Comparison of ENCODE assay signal across 1 cellular context in the genomic region with DNA sequence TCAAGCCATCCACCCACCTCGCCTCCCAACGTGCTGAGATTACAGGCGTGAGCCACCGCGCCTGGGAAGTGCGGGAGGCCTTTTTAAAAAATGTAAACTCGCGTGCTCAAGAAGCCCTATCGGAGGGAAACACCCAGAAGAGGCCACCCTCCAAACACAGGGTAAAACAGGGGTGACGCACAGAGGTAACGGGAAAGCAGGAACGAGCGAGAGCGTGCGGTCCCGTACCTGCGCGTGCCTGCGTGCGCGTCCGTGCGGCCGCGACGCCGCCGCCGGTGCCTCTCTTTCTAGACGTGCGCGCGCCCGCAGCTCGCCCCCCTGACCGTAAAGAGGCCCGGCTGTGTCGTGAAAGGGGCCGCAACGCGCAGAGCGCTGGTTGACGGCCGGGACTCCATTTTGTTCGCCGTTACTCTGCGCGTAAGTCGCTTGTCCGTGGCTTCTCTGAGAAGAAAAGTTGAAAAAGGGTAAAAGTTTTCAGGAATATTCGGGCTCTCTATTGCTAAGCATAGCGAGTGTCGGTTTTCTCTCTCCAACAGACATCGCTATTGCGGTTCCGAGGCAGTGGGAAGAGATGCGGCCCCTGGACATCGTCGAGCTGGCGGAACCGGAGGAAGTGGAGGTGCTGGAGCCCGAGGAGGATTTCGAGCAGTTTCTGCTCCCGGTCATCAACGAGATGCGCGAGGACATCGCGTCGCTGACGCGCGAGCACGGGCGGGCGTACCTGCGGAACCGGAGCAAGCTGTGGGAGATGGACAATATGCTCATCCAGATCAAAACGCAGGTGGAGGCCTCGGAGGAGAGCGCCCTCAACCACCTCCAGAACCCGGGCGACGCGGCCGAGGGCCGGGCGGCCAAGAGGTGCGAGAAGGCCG.
TF ChIP-seq lines count a peak whose summit lies in the region.

A gene (plus strand): TSS at position 394 of the 872 bp plus-strand sequence. CDS start 178 bp downstream, at position 572.

TF ChIP-seq in HepG2, 621 proteins besides CTCF, POLR2A, EP300 and RAD21 (continued from another document and continues in another):
- TF ChIP-seq ESRRA (CRISPR knock-in tag; IDR thresholded peaks at IDR 0.05; ENCODE audit: low read depth): peak; percentile 58; the same call in 1 of the 2 replicates
- no peak for TF ChIP-seq TBL1XR1 (IDR thresholded peaks at IDR 0.05; ENCODE audit: borderline replicate concordance, low read length, partially characterized antibody)
- TF ChIP-seq, protein P1, sequence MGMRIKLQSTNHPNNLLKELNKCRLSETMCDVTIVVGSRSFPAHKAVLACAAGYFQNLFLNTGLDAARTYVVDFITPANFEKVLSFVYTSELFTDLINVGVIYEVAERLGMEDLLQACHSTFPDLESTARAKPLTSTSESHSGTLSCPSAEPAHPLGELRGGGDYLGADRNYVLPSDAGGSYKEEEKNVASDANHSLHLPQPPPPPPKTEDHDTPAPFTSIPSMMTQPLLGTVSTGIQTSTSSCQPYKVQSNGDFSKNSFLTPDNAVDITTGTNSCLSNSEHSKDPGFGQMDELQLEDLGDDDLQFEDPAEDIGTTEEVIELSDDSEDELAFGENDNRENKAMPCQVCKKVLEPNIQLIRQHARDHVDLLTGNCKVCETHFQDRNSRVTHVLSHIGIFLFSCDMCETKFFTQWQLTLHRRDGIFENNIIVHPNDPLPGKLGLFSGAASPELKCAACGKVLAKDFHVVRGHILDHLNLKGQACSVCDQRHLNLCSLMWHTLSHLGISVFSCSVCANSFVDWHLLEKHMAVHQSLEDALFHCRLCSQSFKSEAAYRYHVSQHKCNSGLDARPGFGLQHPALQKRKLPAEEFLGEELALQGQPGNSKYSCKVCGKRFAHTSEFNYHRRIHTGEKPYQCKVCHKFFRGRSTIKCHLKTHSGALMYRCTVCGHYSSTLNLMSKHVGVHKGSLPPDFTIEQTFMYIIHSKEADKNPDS (CRISPR knock-in tag; IDR thresholded peaks at IDR 0.05): no peak; the same call in 1 of the 2 replicates
- TF ChIP-seq TOPORS (CRISPR knock-in tag; IDR thresholded peaks at IDR 0.05): 0 out of 2 replicates have a peak, but pooled peaks have one; percentile 41
- TF ChIP-seq ZNF484 (CRISPR knock-in tag; IDR thresholded peaks at IDR 0.05; ENCODE audit: borderline replicate concordance, low read depth): no peak
- TF ChIP-seq, protein P2, sequence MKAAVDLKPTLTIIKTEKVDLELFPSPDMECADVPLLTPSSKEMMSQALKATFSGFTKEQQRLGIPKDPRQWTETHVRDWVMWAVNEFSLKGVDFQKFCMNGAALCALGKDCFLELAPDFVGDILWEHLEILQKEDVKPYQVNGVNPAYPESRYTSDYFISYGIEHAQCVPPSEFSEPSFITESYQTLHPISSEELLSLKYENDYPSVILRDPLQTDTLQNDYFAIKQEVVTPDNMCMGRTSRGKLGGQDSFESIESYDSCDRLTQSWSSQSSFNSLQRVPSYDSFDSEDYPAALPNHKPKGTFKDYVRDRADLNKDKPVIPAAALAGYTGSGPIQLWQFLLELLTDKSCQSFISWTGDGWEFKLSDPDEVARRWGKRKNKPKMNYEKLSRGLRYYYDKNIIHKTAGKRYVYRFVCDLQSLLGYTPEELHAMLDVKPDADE (CRISPR knock-in tag; IDR thresholded peaks at IDR 0.05): no peak
- no peak for TF ChIP-seq PRPF4 (IDR thresholded peaks at IDR 0.05; ENCODE audit: low read depth, low read length, poor library complexity, severe bottlenecking)
- TF ChIP-seq, protein P3, sequence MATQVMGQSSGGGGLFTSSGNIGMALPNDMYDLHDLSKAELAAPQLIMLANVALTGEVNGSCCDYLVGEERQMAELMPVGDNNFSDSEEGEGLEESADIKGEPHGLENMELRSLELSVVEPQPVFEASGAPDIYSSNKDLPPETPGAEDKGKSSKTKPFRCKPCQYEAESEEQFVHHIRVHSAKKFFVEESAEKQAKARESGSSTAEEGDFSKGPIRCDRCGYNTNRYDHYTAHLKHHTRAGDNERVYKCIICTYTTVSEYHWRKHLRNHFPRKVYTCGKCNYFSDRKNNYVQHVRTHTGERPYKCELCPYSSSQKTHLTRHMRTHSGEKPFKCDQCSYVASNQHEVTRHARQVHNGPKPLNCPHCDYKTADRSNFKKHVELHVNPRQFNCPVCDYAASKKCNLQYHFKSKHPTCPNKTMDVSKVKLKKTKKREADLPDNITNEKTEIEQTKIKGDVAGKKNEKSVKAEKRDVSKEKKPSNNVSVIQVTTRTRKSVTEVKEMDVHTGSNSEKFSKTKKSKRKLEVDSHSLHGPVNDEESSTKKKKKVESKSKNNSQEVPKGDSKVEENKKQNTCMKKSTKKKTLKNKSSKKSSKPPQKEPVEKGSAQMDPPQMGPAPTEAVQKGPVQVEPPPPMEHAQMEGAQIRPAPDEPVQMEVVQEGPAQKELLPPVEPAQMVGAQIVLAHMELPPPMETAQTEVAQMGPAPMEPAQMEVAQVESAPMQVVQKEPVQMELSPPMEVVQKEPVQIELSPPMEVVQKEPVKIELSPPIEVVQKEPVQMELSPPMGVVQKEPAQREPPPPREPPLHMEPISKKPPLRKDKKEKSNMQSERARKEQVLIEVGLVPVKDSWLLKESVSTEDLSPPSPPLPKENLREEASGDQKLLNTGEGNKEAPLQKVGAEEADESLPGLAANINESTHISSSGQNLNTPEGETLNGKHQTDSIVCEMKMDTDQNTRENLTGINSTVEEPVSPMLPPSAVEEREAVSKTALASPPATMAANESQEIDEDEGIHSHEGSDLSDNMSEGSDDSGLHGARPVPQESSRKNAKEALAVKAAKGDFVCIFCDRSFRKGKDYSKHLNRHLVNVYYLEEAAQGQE (IDR thresholded peaks at IDR 0.05; ENCODE audit: borderline replicate concordance in 1 of 2, low read depth in 1 of 2, low read length in 2 of 2): peak in 1 of 2 experiments; percentile 45; a peak in 1 of 4 replicates
- TF ChIP-seq PHF5A (CRISPR knock-in tag; IDR thresholded peaks at IDR 0.05; ENCODE audit: low read depth, unreplicated experiment): no peak
- no peak for TF ChIP-seq SRSF1 (optimal IDR thresholded peaks at IDR 0.05; ENCODE audit: low read depth, low read length)
- TF ChIP-seq, protein P4, sequence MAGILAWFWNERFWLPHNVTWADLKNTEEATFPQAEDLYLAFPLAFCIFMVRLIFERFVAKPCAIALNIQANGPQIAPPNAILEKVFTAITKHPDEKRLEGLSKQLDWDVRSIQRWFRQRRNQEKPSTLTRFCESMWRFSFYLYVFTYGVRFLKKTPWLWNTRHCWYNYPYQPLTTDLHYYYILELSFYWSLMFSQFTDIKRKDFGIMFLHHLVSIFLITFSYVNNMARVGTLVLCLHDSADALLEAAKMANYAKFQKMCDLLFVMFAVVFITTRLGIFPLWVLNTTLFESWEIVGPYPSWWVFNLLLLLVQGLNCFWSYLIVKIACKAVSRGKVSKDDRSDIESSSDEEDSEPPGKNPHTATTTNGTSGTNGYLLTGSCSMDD (CRISPR knock-in tag; IDR thresholded peaks at IDR 0.05): no peak
- TF ChIP-seq ZFP90 (CRISPR knock-in tag; IDR thresholded peaks at IDR 0.05; ENCODE audit: borderline replicate concordance): peak; percentile 58; the same call in 1 of the 2 replicates
- no peak for TF ChIP-seq ZNF720 (CRISPR knock-in tag; IDR thresholded peaks at IDR 0.05)
- peak; percentile 94 for TF ChIP-seq KMT2A (CRISPR knock-in tag; IDR thresholded peaks at IDR 0.05)
- TF ChIP-seq, protein P5, sequence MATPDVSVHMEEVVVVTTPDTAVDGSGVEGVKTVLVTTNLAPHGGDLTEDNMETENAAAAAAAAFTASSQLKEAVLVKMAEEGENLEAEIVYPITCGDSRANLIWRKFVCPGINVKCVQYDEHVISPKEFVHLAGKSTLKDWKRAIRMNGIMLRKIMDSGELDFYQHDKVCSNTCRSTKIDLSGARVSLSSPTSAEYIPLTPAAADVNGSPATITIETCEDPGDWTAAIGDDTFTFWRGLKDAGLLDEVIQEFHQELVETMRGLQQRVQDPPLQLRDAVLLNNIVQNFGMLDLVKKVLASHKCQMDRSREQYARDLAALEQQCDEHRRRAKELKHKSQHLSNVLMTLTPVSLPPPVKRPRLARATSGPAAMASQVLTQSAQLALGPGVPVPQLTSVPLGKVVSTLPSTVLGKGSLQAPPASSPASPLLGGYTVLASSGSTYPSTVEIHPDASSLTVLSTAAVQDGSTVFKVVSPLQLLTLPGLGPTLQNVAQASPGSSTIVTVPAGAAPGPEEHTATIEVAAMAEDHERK (CRISPR knock-in tag; IDR thresholded peaks at IDR 0.05; ENCODE audit: low read depth): peak; percentile 99
- no peak for TF ChIP-seq ZBTB42 (CRISPR knock-in tag; IDR thresholded peaks at IDR 0.05)
- TF ChIP-seq, protein P6, sequence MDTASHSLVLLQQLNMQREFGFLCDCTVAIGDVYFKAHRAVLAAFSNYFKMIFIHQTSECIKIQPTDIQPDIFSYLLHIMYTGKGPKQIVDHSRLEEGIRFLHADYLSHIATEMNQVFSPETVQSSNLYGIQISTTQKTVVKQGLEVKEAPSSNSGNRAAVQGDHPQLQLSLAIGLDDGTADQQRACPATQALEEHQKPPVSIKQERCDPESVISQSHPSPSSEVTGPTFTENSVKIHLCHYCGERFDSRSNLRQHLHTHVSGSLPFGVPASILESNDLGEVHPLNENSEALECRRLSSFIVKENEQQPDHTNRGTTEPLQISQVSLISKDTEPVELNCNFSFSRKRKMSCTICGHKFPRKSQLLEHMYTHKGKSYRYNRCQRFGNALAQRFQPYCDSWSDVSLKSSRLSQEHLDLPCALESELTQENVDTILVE (CRISPR knock-in tag; IDR thresholded peaks at IDR 0.05): no peak; the same call in 1 of the 2 replicates
- 0 out of 2 replicates have a peak, but pooled peaks have one; percentile 64 for TF ChIP-seq ZNF30 (CRISPR knock-in tag; IDR thresholded peaks at IDR 0.05)
- TF ChIP-seq, protein P7, sequence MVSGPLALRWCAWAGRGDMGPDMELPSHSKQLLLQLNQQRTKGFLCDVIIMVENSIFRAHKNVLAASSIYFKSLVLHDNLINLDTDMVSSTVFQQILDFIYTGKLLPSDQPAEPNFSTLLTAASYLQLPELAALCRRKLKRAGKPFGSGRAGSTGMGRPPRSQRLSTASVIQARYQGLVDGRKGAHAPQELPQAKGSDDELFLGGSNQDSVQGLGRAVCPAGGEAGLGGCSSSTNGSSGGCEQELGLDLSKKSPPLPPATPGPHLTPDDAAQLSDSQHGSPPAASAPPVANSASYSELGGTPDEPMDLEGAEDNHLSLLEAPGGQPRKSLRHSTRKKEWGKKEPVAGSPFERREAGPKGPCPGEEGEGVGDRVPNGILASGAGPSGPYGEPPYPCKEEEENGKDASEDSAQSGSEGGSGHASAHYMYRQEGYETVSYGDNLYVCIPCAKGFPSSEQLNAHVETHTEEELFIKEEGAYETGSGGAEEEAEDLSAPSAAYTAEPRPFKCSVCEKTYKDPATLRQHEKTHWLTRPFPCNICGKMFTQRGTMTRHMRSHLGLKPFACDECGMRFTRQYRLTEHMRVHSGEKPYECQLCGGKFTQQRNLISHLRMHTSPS (CRISPR knock-in tag; IDR thresholded peaks at IDR 0.05; ENCODE audit: low read depth): no peak
- TF ChIP-seq DR1 (CRISPR knock-in tag; IDR thresholded peaks at IDR 0.05): peak; percentile 85
- TF ChIP-seq, protein P8, sequence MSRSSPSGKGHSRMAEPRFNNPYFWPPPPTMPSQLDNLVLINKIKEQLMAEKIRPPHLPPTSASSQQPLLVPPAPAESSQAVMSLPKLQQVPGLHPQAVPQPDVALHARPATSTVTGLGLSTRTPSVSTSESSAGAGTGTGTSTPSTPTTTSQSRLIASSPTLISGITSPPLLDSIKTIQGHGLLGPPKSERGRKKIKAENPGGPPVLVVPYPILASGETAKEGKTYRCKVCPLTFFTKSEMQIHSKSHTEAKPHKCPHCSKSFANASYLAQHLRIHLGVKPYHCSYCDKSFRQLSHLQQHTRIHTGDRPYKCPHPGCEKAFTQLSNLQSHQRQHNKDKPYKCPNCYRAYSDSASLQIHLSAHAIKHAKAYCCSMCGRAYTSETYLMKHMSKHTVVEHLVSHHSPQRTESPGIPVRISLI (CRISPR knock-in tag; IDR thresholded peaks at IDR 0.05; ENCODE audit: borderline replicate concordance): peak; percentile 22; the same call in 1 of the 2 replicates
- TF ChIP-seq PHB2 (IDR thresholded peaks at IDR 0.05; ENCODE audit: partially characterized antibody): no peak
- peak; percentile 80 for TF ChIP-seq ZNF782 (CRISPR knock-in tag; IDR thresholded peaks at IDR 0.05; ENCODE audit: borderline replicate concordance)
- peak; percentile 92 for TF ChIP-seq POLR2G (IDR thresholded peaks at IDR 0.05; ENCODE audit: low read depth, low read length)
- TF ChIP-seq ARID2 (CRISPR knock-in tag; IDR thresholded peaks at IDR 0.05; ENCODE audit: borderline replicate concordance): peak; percentile 25; the same call in 1 of the 2 replicates
- TF ChIP-seq FOXA3 (CRISPR knock-in tag; IDR thresholded peaks at IDR 0.05): peak; percentile 47; the same call in 1 of the 2 replicates
